Comparison of ENCODE assay signal across 9 cellular contexts in genomic region chr1:85061711-85062424, GRCh38. TPM values are rescaled to one million over a fixed set of nuclear protein-coding genes. Genes with fewer than 3 reads are reported as not detected.
DNase-seq lines count a peak whose midpoint lies in the region; ATAC-seq, FAIRE-seq and TF ChIP-seq lines count a peak whose summit lies in the region.
"Had no signal": no experiment of that assay in that cellular context is flagged by ENCODE, and none has a peak within 500 bp of the region (broad histone marks: within the 10 kb centered on the region; RNA-seq: fewer than 3 reads in every experiment).

No MANE protein-coding gene starts in this region.

- peaks cover 4% of the 10 kb centered on the region for H3K27me3 Mint-ChIP-seq in activated CD8-positive, alpha-beta memory T cell treated with anti-CD3 and anti-CD28 coated beads, Interleukin-2, amount 10 ng/mL, durations not matched to agents 7 days and 5 days
- no peaks in the 10 kb centered on the region for H3K27me3 Mint-ChIP-seq in mesothelial cell of epicardium (ENCODE audit: low read depth)

- no peak for TF ChIP-seq CTCF in AG09319 (IDR thresholded peaks at IDR 0.05; ENCODE audit: low read depth, low read length)
- TF ChIP-seq CTCF in endothelial cell of umbilical vein (IDR thresholded peaks at IDR 0.05; ENCODE audit: extremely low read depth in 1 of 2, insufficient read depth in 1 of 2, low read depth in 1 of 2, low read length in 2 of 2), result no peak
- TF ChIP-seq CTCF in mesothelial cell of epicardium (IDR thresholded peaks at IDR 0.05; ENCODE audit: unreplicated experiment), result no peak

- peak overlapping the region; percentile 93 for H2AFZ ChIP-seq in endothelial cell of umbilical vein (ENCODE audit: low read depth, low read length)

- H3K36me3 Mint-ChIP-seq in activated CD8-positive, alpha-beta memory T cell treated with anti-CD3 and anti-CD28 coated beads, Interleukin-2, amount 10 ng/mL, durations not matched to agents 7 days and 5 days, result no peaks in the 10 kb centered on the region
- H3K36me3 Mint-ChIP-seq in mesothelial cell of epicardium, result no peaks in the 10 kb centered on the region

- intact Hi-C loops in endothelial cell of umbilical vein (cut with micrococcal nuclease), result no loop called here

- no peak overlapping the region for H3K9ac ChIP-seq in endothelial cell of umbilical vein (replicated peaks; ENCODE audit: extremely low read depth, insufficient read depth, low read length)

- H3K4me1 ChIP-seq in endothelial cell of umbilical vein (ENCODE audit: control insufficient read depth, extremely low read depth, insufficient read depth, low read length), result peaks cover 6% of the 10 kb centered on the region

- no peaks in the 10 kb centered on the region for H3K9me3 ChIP-seq in endothelial cell of umbilical vein (replicated peaks; ENCODE audit: control insufficient read depth, insufficient read depth, low read length)

- POLR2A ChIA-PET in endothelial cell of umbilical vein (lab: Charles Lee), result no interaction called here

- H3K4me3 Mint-ChIP-seq in activated CD8-positive, alpha-beta memory T cell treated with anti-CD3 and anti-CD28 coated beads, Interleukin-2, amount 10 ng/mL, durations not matched to agents 7 days and 5 days, result peak overlapping the region; percentile 78
- H3K4me3 Mint-ChIP-seq in mesothelial cell of epicardium, result peak overlapping the region; percentile 90

- H3K36me3 ChIP-seq in endothelial cell of umbilical vein (ENCODE audit: control insufficient read depth in 2 of 2, extremely low read depth in 1 of 2, insufficient read depth in 2 of 2, low read length in 2 of 2), result no peaks in the 10 kb centered on the region

- DNase-seq in AG09319 (ENCODE audit: extremely low read depth, low read depth), result peak; percentile 95
- DNase-seq in GM19238 (ENCODE audit: insufficient read length, low spot score), result peak; percentile 79
- peak; percentile 94 for DNase-seq in NCI-H82 (lab: John Stamatoyannopoulos, UW)
- DNase-seq in activated CD8-positive, alpha-beta memory T cell treated with anti-CD3 and anti-CD28 coated beads, Interleukin-2, amount 10 ng/mL, durations not matched to agents 7 days and 5 days, result peak; percentile 95
- peak; percentile 96 for DNase-seq in endothelial cell of umbilical vein (ENCODE audit: low read depth, low spot score)
- DNase-seq in mesothelial cell of epicardium (ENCODE audit: low spot score in 2 of 2, unreplicated experiment in 2 of 2), result peak; percentile 90 to 91
- DNase-seq in stimulated activated CD8-positive, alpha-beta memory T cell treated with anti-CD3 and anti-CD28 coated beads, Interleukin-15, amount 100 ng/mL, for 4 hours (ENCODE audit: low read depth in 2 of 2), result peak; percentile 42 to 79

- dilution Hi-C loops in endothelial cell of umbilical vein (cut with MboI; ENCODE audit: extremely low pct_ligation_motif_present, low sequenced_read_pairs), result no loop called here

- peak; percentile 99 for FAIRE-seq in endothelial cell of umbilical vein (lab: Jason Lieb, UNC)

- H3K27ac ChIP-seq in endothelial cell of umbilical vein (ENCODE audit: insufficient read depth, low read depth, low read length), result no peak overlapping the region
- H3K27ac ChIP-seq: HL-60 had no signal

- H3K4me3 ChIP-seq in endothelial cell of umbilical vein (replicated peaks in 1 of 3; ENCODE audit: insufficient read depth in 1 of 3, low read depth in 1 of 3, low read length in 3 of 3), result peak overlapping the region; percentile 31 to 64 (median 35)

- no peaks in the 10 kb centered on the region for H4K20me1 ChIP-seq in endothelial cell of umbilical vein (replicated peaks; ENCODE audit: control insufficient read depth, extremely low read depth, insufficient read depth, low read length)

- H3K9me1 ChIP-seq in endothelial cell of umbilical vein (replicated peaks; ENCODE audit: control insufficient read depth, extremely low read depth, insufficient read depth, low read length), result no peaks in the 10 kb centered on the region

- H3K27me3 ChIP-seq in endothelial cell of umbilical vein (ENCODE audit: control insufficient read depth in 2 of 2, insufficient read depth in 2 of 2, low read length in 2 of 2), result peaks cover 13 to 17% of the 10 kb centered on the region in 2 experiments

- no peaks in the 10 kb centered on the region for H3K79me2 ChIP-seq in endothelial cell of umbilical vein (ENCODE audit: control insufficient read depth, insufficient read depth, low read length)

- peak overlapping the region; percentile 97 for H3K4me2 ChIP-seq in endothelial cell of umbilical vein (ENCODE audit: insufficient read depth, low read length)

- CTCF ChIA-PET in activated CD8-positive, alpha-beta memory T cell treated with anti-CD3 and anti-CD28 coated beads, Interleukin-2, amount 10 ng/mL, durations not matched to agents 7 days and 5 days (lab: Charles Lee), result interaction anchor here (1.0 to 1.7 kb wide), 4 partner anchors 117 to 198 kb away, joined by 3 to 11 read pairs (median 6); partner anchors contain the start of gene C1orf52
- CTCF ChIA-PET in endothelial cell of umbilical vein (lab: Charles Lee), result interaction anchor here (0.9 to 2.3 kb wide), 10 partner anchors 9 to 957 kb away, joined by 3 to 10 read pairs (median 4); partner anchors contain the start of genes C1orf52 and MCOLN2

- H3K4me1 Mint-ChIP-seq in activated CD8-positive, alpha-beta memory T cell treated with anti-CD3 and anti-CD28 coated beads, Interleukin-2, amount 10 ng/mL, durations not matched to agents 7 days and 5 days, result peaks cover 16% of the 10 kb centered on the region
- H3K4me1 Mint-ChIP-seq in mesothelial cell of epicardium, result peaks cover 11% of the 10 kb centered on the region

- peak overlapping the region; percentile 76 for H3K27ac Mint-ChIP-seq in activated CD8-positive, alpha-beta memory T cell treated with anti-CD3 and anti-CD28 coated beads, Interleukin-2, amount 10 ng/mL, durations not matched to agents 7 days and 5 days
- peak overlapping the region; percentile 94 for H3K27ac Mint-ChIP-seq in mesothelial cell of epicardium

- H3K9me3 Mint-ChIP-seq in activated CD8-positive, alpha-beta memory T cell treated with anti-CD3 and anti-CD28 coated beads, Interleukin-2, amount 10 ng/mL, durations not matched to agents 7 days and 5 days (ENCODE audit: low read depth), result no peaks in the 10 kb centered on the region
- H3K9me3 Mint-ChIP-seq in mesothelial cell of epicardium, result no peaks in the 10 kb centered on the region

- peak; percentile 100 for ATAC-seq in HG03432 (IDR thresholded peaks at IDR 0.05; ENCODE audit: unreplicated experiment)
- ATAC-seq in activated CD8-positive, alpha-beta memory T cell treated with anti-CD3 and anti-CD28 coated beads, Interleukin-2, amount 10 ng/mL, durations not matched to agents 7 days and 5 days, result peak; percentile 99

- TF ChIP-seq POLR2A in endothelial cell of umbilical vein (IDR thresholded peaks at IDR 0.05; ENCODE audit: low read depth, low read length), result no peak

- BruUV-seq in endothelial cell of umbilical vein (replicated peaks; lab: Mats Ljungman, UMichigan), result no TSS peak

TF ChIP-seq in endothelial cell of umbilical vein, 7 proteins besides CTCF, POLR2A, EP300 and RAD21:
- TF ChIP-seq JUN (IDR thresholded peaks at IDR 0.05; ENCODE audit: borderline replicate concordance, insufficient read depth, insufficient read length, low read depth) (peak; percentile 50), MYC (IDR thresholded peaks at IDR 0.05; ENCODE audit: low read depth, low read length) (no peak)

RNA-seq across cellular contexts. Expression of gene MCOLN3, which starts 13.6 kb away (rescaled TPM):
- 1 to 10 TPM; 1.1 to 2.2 TPM for total RNA-seq in activated CD8-positive, alpha-beta memory T cell treated with anti-CD3 and anti-CD28 coated beads, Interleukin-2, amount 10 ng/mL, durations not matched to agents 7 days and 5 days
- total RNA-seq in endothelial cell of umbilical vein, result not detected in 2 replicates
- polyA plus RNA-seq in endothelial cell of umbilical vein, result 0.06 TPM in 1 of 2 replicates, not detected in the other
- not detected in 2 replicates for polyA plus RNA-seq in endothelial cell of umbilical vein (2011; cell fraction: cytosol; rRNA removed)
- polyA plus RNA-seq in endothelial cell of umbilical vein (2011; cell fraction: nucleus; rRNA removed), result 0.07 and 0.09 TPM in 2 replicates
- polyA plus RNA-seq in endothelial cell of umbilical vein (2012), result not detected in 2 replicates
- not detected in 2 replicates for polyA minus RNA-seq in endothelial cell of umbilical vein
- polyA minus RNA-seq in endothelial cell of umbilical vein (2011; cell fraction: cytosol; rRNA and poly(A)+ RNA removed), result not detected
- polyA minus RNA-seq in endothelial cell of umbilical vein (2011; cell fraction: nucleus; rRNA and poly(A)+ RNA removed), result not detected in 2 replicates
- 6.5 to 7.6 TPM (median 7.1 TPM) in 3 replicates for total RNA-seq in mesothelial cell of epicardium
